In the genomic region with DNA sequence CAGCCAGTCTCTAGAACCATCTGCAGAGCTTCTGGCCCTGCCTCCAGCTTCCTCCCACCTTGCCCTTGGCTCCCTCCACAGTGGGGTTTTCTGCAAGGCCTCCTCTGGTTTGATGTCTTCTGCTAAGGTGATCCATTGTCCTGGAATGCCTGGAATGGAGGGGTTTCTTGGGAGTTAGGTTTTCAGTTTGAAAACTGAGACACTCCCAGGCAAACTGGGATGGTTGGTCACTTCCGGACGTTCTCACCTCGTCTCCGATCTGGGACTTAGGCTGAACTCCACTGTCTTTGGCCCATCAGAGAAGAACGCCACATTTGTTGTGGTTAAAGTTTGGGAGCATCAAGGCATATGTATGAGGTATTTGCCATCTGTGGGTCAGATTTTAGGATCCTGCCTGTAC, we compare ENCODE assay signal across 25 cellular contexts.
DNase-seq lines count a peak whose midpoint lies in the region; ATAC-seq and TF ChIP-seq lines count a peak whose summit lies in the region.
"Had no signal": no experiment of that assay in that cellular context is flagged by ENCODE, and none has a peak within 500 bp of the region (broad histone marks: within the 10 kb centered on the region; RNA-seq: fewer than 3 reads in every experiment).

No MANE protein-coding gene starts in this region.

- peaks cover 0 to 2% of the 10 kb centered on the region in 2 donors for H3K4me1 ChIP-seq in neuronal stem cell (ENCODE audit: control insufficient read depth in 2 of 2, insufficient read depth in 1 of 2, low read depth in 1 of 2, low read length in 2 of 2)
- H3K4me1 ChIP-seq: HAP-1, SJCRH30 had no signal

- H3K79me1 ChIP-seq in neuronal stem cell (ENCODE audit: low read depth, low read length), result no peaks in the 10 kb centered on the region

- no peak overlapping the region for H4K8ac ChIP-seq in neuronal stem cell (ENCODE audit: low read depth, low read length)

- WGBS in neuronal stem cell (ENCODE audit: extremely low coverage in 2 of 2, insufficient read length in 2 of 2, insufficient replicate concordance in 1 of 2), 2 donors, result no CpG with 5 or more reads among the region's 5 CpGs

- H3K4me3 Mint-ChIP-seq in activated CD8-positive, alpha-beta memory T cell treated with anti-CD3 and anti-CD28 coated beads, Interleukin-2, amount 10 ng/mL, durations not matched to agents 7 days and 5 days, result no peak overlapping the region
- H3K4me3 Mint-ChIP-seq: HFFc6 had no signal

- H3K18ac ChIP-seq in neuronal stem cell (ENCODE audit: low read length), result no peak overlapping the region

- no peak overlapping the region for H3K27ac ChIP-seq in neuronal stem cell (replicated peaks; ENCODE audit: low read length)
- H3K27ac ChIP-seq: 22Rv1, SJCRH30 had no signal

- CTCF ChIA-PET in activated CD8-positive, alpha-beta memory T cell treated with anti-CD3 and anti-CD28 coated beads, Interleukin-2, amount 10 ng/mL, durations not matched to agents 7 days and 5 days (lab: Charles Lee), result interaction anchor here (6.2 kb wide), 1 partner anchor 13 kb away, joined by 30 read pairs; no protein-coding TSS in a partner anchor

- H3K36me3 Mint-ChIP-seq in activated CD8-positive, alpha-beta memory T cell treated with anti-CD3 and anti-CD28 coated beads, Interleukin-2, amount 10 ng/mL, durations not matched to agents 7 days and 5 days, result no peaks in the 10 kb centered on the region

- no peak overlapping the region for H3K23ac ChIP-seq in neuronal stem cell (ENCODE audit: low read depth, low read length, poor library complexity)

- no peak overlapping the region for H2BK12ac ChIP-seq in neuronal stem cell (ENCODE audit: low read length)

- no peak overlapping the region for H2BK15ac ChIP-seq in neuronal stem cell (ENCODE audit: low read length)

- H3K4me1 Mint-ChIP-seq in activated CD8-positive, alpha-beta memory T cell treated with anti-CD3 and anti-CD28 coated beads, Interleukin-2, amount 10 ng/mL, durations not matched to agents 7 days and 5 days, result peaks cover 16% of the 10 kb centered on the region

- no peak overlapping the region for H3K14ac ChIP-seq in neuronal stem cell (ENCODE audit: low read length)

- no peak overlapping the region for H3K4me3 ChIP-seq in neuronal stem cell (ENCODE audit: low read length in 2 of 2)
- H3K4me3 ChIP-seq: HAP-1, MG63, SJCRH30 had no signal

- peaks cover 32% of the 10 kb centered on the region for H3K27me3 Mint-ChIP-seq in activated CD8-positive, alpha-beta memory T cell treated with anti-CD3 and anti-CD28 coated beads, Interleukin-2, amount 10 ng/mL, durations not matched to agents 7 days and 5 days

- H3K9me3 ChIP-seq in neuronal stem cell (replicated peaks in 1 of 2; ENCODE audit: control insufficient read depth in 2 of 2, insufficient read depth in 1 of 2, low read depth in 1 of 2, low read length in 2 of 2), result no peaks in the 10 kb centered on the region
- H3K9me3 ChIP-seq: HAP-1, MG63, SJCRH30 had no signal

- no peaks in the 10 kb centered on the region for H3K36me3 ChIP-seq in neuronal stem cell (replicated peaks in 1 of 2; ENCODE audit: control insufficient read depth in 2 of 2, insufficient read depth in 2 of 2, low read length in 2 of 2)
- H3K36me3 ChIP-seq: HAP-1, MG63, SJCRH30 had no signal

- no peak for DNase-seq in activated CD8-positive, alpha-beta memory T cell treated with anti-CD3 and anti-CD28 coated beads, Interleukin-2, amount 10 ng/mL, durations not matched to agents 7 days and 5 days
- DNase-seq in activated CD8-positive, alpha-beta memory T cell treated with anti-CD3 and anti-CD28 coated beads for 24 hours, result no peak
- peak; percentile 8 for DNase-seq in RPMI7951 (ENCODE audit: low read depth)
- DNase-seq in neuronal stem cell (ENCODE audit: low spot score), result no peak
- DNase-seq in stimulated activated CD4-positive, alpha-beta T cell treated with anti-CD3 and anti-CD28 coated beads, Interleukin-4, amount 100 ng/mL, for 4 hours, result no peak
- DNase-seq in GM13976 (ENCODE audit: low spot score), result no peak
- DNase-seq: Calu3, DMS79 treated with DMSO at 0.1 percent for 48 hours, GOT3, HFFc6, Kasumi-1, MG63, NCI-H1105 treated with DMSO at 0.1 percent for 48 hours, NCI-H146, NCI-H1930, NCI-H2107, NCI-H524, NCI-H748 treated with DMSO at 0.1 percent for 48 hours, SJCRH30 had no signal

- H2BK5ac ChIP-seq in neuronal stem cell (ENCODE audit: low read length), result no peak overlapping the region

- H4K91ac ChIP-seq in neuronal stem cell (ENCODE audit: low read depth, low read length, poor library complexity), result no peak overlapping the region

- in situ Hi-C loops in GM13976 (cut with MboI; ENCODE audit: low sequenced_read_pairs, unreplicated experiment), result loop anchor here (25.0 kb wide), 2 partner anchors 865 to 1715 kb away; no protein-coding TSS in a partner anchor

- H3K27ac Mint-ChIP-seq in activated CD8-positive, alpha-beta memory T cell treated with anti-CD3 and anti-CD28 coated beads, Interleukin-2, amount 10 ng/mL, durations not matched to agents 7 days and 5 days, result peak overlapping the region; percentile 55
- H3K27ac Mint-ChIP-seq: HFFc6 had no signal

- H3K4ac ChIP-seq in neuronal stem cell (ENCODE audit: low read length), result no peak overlapping the region

- ATAC-seq in activated CD8-positive, alpha-beta memory T cell treated with anti-CD3 and anti-CD28 coated beads, Interleukin-2, amount 10 ng/mL, durations not matched to agents 7 days and 5 days, result no peak
- no peak for ATAC-seq in HG03521 (IDR thresholded peaks at IDR 0.05; ENCODE audit: unreplicated experiment)
- ATAC-seq: HepG2, Right ventricle myocardium inferior, SK-N-SH treated with all-trans-retinoic acid at 6 μM for 48 hours had no signal

- H3K4me2 ChIP-seq in neuronal stem cell (ENCODE audit: insufficient read depth, low read length, poor library complexity, severe bottlenecking), result no peak overlapping the region

- no peak for TF ChIP-seq CTCF in GM13976 (IDR thresholded peaks at IDR 0.05; ENCODE audit: borderline replicate concordance, control extremely low read depth, extremely low read depth, insufficient read depth, missing control alignments)

- no peak overlapping the region for H3K9ac ChIP-seq in neuronal stem cell (ENCODE audit: low read depth, low read length, poor library complexity)

- no peak overlapping the region for H2AK5ac ChIP-seq in neuronal stem cell (ENCODE audit: low read depth, low read length)

- peak overlapping the region; percentile 35 for H2BK120ac ChIP-seq in neuronal stem cell (ENCODE audit: low read depth, low read length)

- no peak overlapping the region for H2AFZ ChIP-seq in neuronal stem cell (ENCODE audit: low read length)

- H3K27me3 ChIP-seq in neuronal stem cell (ENCODE audit: control insufficient read depth in 3 of 3, insufficient read depth in 3 of 3, low read depth in 1 of 3, low read length in 3 of 3), result no peaks in the 10 kb centered on the region

- H3K9me3 Mint-ChIP-seq in activated CD8-positive, alpha-beta memory T cell treated with anti-CD3 and anti-CD28 coated beads, Interleukin-2, amount 10 ng/mL, durations not matched to agents 7 days and 5 days (ENCODE audit: low read depth), result no peaks in the 10 kb centered on the region
- H3K9me3 Mint-ChIP-seq: HFFc6 had no signal
